1 cellular context compared by ENCODE assay signal in the genomic region with DNA sequence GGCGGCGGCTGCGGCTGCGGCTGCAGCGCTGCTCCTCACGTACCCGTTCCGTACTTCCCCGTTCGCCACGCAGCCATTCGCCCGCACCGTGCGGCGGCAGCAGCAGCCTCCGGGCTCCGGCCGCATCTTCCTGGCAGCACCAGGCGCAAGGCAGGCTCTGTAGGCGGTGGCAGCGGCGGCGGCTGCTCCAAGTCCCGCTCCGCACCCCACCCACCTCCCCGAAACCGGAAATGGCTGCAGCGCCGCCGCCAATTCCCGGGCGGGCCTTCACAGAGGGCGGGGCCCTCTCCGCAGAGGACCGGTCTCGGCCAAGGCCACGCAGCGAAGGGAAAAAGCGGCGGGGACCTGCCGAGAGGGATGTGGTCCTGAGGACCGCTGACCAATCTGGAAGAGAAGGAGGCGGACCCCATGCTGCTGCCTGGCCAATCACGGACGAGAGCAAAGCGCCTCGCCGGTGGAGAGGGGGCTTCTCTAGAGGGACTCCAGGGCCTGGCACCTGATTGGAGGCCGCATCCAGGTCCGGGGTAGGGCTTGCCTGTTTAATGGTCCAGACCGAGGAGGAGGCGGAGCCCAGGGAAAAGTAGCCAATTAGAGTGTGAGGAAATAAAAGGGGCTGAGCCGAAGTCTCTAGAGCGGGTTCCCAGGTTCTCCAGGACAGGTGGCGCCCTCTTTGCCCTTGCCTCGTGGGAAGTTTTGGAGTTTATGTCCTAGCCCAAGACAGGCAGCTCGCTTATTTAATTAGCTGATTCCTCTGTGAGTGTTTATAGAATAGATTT.
A peak's percentile ranks its signal among the peaks of the same experiment; 100 is the strongest.
TF ChIP-seq lines count a peak whose summit lies in the region.

Gene SPTLC2, minus strand, starts transcription at position 184 of the 776 bp plus-strand sequence. Its CDS starts 58 bp downstream, at position 126.

TF ChIP-seq in GM12878, 131 proteins besides CTCF, POLR2A, EP300 and RAD21 (continued from another document):
- TF ChIP-seq RFX5 (IDR thresholded peaks at IDR 0.05; ENCODE audit: low read depth, low read length) (peak; percentile 79; the same call in 1 of the 2 replicates), TCF3 (IDR thresholded peaks at IDR 0.05; ENCODE audit: borderline replicate concordance, insufficient read depth, low read depth, low read length) (no peak), NRF1 (conservative IDR thresholded peaks at IDR 0.05; ENCODE audit: low read depth, low read length) (no peak), CEBPZ (IDR thresholded peaks at IDR 0.05; ENCODE audit: low read depth, low read length) (peak; percentile 86), ASH2L (IDR thresholded peaks at IDR 0.05; ENCODE audit: borderline replicate concordance, low read depth) (peak; percentile 92; the same call in 1 of the 2 replicates), RUNX3 (IDR thresholded peaks at IDR 0.05; ENCODE audit: low read length) (peak; percentile 30; the same call in 1 of the 2 replicates), USF2 (IDR thresholded peaks at IDR 0.05; ENCODE audit: borderline replicate concordance, low read depth, low read length) (peak; percentile 72; the same call in 1 of the 2 replicates)
- TF ChIP-seq, protein P1, sequence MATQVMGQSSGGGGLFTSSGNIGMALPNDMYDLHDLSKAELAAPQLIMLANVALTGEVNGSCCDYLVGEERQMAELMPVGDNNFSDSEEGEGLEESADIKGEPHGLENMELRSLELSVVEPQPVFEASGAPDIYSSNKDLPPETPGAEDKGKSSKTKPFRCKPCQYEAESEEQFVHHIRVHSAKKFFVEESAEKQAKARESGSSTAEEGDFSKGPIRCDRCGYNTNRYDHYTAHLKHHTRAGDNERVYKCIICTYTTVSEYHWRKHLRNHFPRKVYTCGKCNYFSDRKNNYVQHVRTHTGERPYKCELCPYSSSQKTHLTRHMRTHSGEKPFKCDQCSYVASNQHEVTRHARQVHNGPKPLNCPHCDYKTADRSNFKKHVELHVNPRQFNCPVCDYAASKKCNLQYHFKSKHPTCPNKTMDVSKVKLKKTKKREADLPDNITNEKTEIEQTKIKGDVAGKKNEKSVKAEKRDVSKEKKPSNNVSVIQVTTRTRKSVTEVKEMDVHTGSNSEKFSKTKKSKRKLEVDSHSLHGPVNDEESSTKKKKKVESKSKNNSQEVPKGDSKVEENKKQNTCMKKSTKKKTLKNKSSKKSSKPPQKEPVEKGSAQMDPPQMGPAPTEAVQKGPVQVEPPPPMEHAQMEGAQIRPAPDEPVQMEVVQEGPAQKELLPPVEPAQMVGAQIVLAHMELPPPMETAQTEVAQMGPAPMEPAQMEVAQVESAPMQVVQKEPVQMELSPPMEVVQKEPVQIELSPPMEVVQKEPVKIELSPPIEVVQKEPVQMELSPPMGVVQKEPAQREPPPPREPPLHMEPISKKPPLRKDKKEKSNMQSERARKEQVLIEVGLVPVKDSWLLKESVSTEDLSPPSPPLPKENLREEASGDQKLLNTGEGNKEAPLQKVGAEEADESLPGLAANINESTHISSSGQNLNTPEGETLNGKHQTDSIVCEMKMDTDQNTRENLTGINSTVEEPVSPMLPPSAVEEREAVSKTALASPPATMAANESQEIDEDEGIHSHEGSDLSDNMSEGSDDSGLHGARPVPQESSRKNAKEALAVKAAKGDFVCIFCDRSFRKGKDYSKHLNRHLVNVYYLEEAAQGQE (IDR thresholded peaks at IDR 0.05; ENCODE audit: low read depth, low read length) = no peak
- TF ChIP-seq, protein P2, sequence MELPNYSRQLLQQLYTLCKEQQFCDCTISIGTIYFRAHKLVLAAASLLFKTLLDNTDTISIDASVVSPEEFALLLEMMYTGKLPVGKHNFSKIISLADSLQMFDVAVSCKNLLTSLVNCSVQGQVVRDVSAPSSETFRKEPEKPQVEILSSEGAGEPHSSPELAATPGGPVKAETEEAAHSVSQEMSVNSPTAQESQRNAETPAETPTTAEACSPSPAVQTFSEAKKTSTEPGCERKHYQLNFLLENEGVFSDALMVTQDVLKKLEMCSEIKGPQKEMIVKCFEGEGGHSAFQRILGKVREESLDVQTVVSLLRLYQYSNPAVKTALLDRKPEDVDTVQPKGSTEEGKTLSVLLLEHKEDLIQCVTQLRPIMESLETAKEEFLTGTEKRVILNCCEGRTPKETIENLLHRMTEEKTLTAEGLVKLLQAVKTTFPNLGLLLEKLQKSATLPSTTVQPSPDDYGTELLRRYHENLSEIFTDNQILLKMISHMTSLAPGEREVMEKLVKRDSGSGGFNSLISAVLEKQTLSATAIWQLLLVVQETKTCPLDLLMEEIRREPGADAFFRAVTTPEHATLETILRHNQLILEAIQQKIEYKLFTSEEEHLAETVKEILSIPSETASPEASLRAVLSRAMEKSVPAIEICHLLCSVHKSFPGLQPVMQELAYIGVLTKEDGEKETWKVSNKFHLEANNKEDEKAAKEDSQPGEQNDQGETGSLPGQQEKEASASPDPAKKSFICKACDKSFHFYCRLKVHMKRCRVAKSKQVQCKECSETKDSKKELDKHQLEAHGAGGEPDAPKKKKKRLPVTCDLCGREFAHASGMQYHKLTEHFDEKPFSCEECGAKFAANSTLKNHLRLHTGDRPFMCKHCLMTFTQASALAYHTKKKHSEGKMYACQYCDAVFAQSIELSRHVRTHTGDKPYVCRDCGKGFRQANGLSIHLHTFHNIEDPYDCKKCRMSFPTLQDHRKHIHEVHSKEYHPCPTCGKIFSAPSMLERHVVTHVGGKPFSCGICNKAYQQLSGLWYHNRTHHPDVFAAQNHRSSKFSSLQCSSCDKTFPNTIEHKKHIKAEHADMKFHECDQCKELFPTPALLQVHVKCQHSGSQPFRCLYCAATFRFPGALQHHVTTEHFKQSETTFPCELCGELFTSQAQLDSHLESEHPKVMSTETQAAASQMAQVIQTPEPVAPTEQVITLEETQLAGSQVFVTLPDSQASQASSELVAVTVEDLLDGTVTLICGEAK (IDR thresholded peaks at IDR 0.05; ENCODE audit: borderline replicate concordance) = peak; percentile 73
